Comparison of ENCODE assay signal across 12 cellular contexts in genomic region chr16:15855704-15856003, GRCh38. TPM values are rescaled to one million over a fixed set of nuclear protein-coding genes. Genes with fewer than 3 reads are reported as not detected.
DNase-seq lines count a peak whose midpoint lies in the region; ATAC-seq and TF ChIP-seq lines count a peak whose summit lies in the region.
"Had no signal": no experiment of that assay in that cellular context is flagged by ENCODE, and none has a peak within 500 bp of the region (broad histone marks: within the 10 kb centered on the region; RNA-seq: fewer than 3 reads in every experiment).

No MANE protein-coding gene starts in this region.

- H3K9me3 ChIP-seq in spleen = no peaks in the 10 kb centered on the region
- no peaks in the 10 kb centered on the region for H3K9me3 ChIP-seq in CD4-positive, alpha-beta T cell (ENCODE audit: control insufficient read depth, low read length)

- peaks cover 5 to 37% (median 23%) of the 10 kb centered on the region in 6 donors for H3K4me1 ChIP-seq in spleen

- H3K27ac ChIP-seq in spleen = peak overlapping the region in 4 of 8 donors; percentile 17 to 65 (median 38)
- H3K27ac ChIP-seq in CD4-positive, alpha-beta T cell (ENCODE audit: low read depth, low read length) = no peak overlapping the region
- H3K27ac ChIP-seq: epithelial cell of prostate had no signal

- POLR2A ChIA-PET in CD4-positive, alpha-beta T cell (lab: Charles Lee) = no interaction called here

- intact Hi-C loops in spleen (cut with DNase I; ENCODE audit: low total_unique reads) = no loop called here
- intact Hi-C loops in CD4-positive, alpha-beta T cell (cut with DNase I, micrococcal nuclease) = no loop called here

- H3K27me3 Mint-ChIP-seq in IgD-negative memory B cell = peaks cover 15% of the 10 kb centered on the region
- H3K27me3 Mint-ChIP-seq in CD4-positive, alpha-beta T cell = peaks cover 38% of the 10 kb centered on the region

- DNase-seq in spleen (no peak), NCI-H345 (lab: John Stamatoyannopoulos, UW) (no peak)
- DNase-seq in activated CD8-positive, alpha-beta memory T cell treated with anti-CD3 and anti-CD28 coated beads for 24 hours = no peak
- DNase-seq in CD4-positive, alpha-beta T cell = no peak
- DNase-seq: mammary epithelial cell, NCI-H2081 treated with DMSO at 0.1 percent for 48 hours had no signal

- CTCF ChIA-PET in CD4-positive, alpha-beta T cell (lab: Charles Lee) = no interaction called here

- no peak for TF ChIP-seq CTCF in spleen (IDR thresholded peaks at IDR 0.05 in 8 of 11, conservative IDR thresholded peaks at IDR 0.05 in 3 of 11)
- TF ChIP-seq CTCF in CD4-positive, alpha-beta T cell (IDR thresholded peaks at IDR 0.05) = no peak

- peak overlapping the region in 7 of 8 donors; percentile 1 to 65 (median 36) for H3K4me3 ChIP-seq in spleen

- H3K4me3 Mint-ChIP-seq in IgD-negative memory B cell = peak overlapping the region; percentile 20 to 89 (median 80)
- H3K4me3 Mint-ChIP-seq in CD4-positive, alpha-beta T cell = no peak overlapping the region

- peak; percentile 46 for ATAC-seq in GM18868 (IDR thresholded peaks at IDR 0.05; ENCODE audit: unreplicated experiment)
- peak; percentile 83 for ATAC-seq in GM21786 (IDR thresholded peaks at IDR 0.05; ENCODE audit: unreplicated experiment)
- ATAC-seq in HG03457 (IDR thresholded peaks at IDR 0.05; ENCODE audit: unreplicated experiment) = no peak
- no peak for ATAC-seq in CD4-positive, alpha-beta T cell (ENCODE audit: poor library complexity)

- no peaks in the 10 kb centered on the region for H3K36me3 ChIP-seq in spleen

- H3K36me3 Mint-ChIP-seq in IgD-negative memory B cell = no peaks in the 10 kb centered on the region
- no peaks in the 10 kb centered on the region for H3K36me3 Mint-ChIP-seq in CD4-positive, alpha-beta T cell (ENCODE audit: low read depth)

- H3K4me1 Mint-ChIP-seq in IgD-negative memory B cell = peaks cover 16 to 22% (median 19%) of the 10 kb centered on the region in 3 donors
- peaks cover 5% of the 10 kb centered on the region for H3K4me1 Mint-ChIP-seq in CD4-positive, alpha-beta T cell (ENCODE audit: low read depth)

- peaks cover 3 to 52% (median 24%) of the 10 kb centered on the region in 7 donors for H3K27me3 ChIP-seq in spleen (replicated peaks in 1 of 7)
- H3K27me3 ChIP-seq in CD4-positive, alpha-beta T cell (ENCODE audit: control insufficient read depth, insufficient read depth, low read length) = peaks cover 33% of the 10 kb centered on the region

- WGBS in spleen, 5 donors = 22 to 40% (median 37%) methylated on average over 5 of the region's 5 CpGs

- no peaks in the 10 kb centered on the region for H3K9me3 Mint-ChIP-seq in IgD-negative memory B cell
- H3K9me3 Mint-ChIP-seq in CD4-positive, alpha-beta T cell = no peaks in the 10 kb centered on the region

- peak overlapping the region in 1 of 3 donors; percentile 74 for H3K27ac Mint-ChIP-seq in IgD-negative memory B cell
- H3K27ac Mint-ChIP-seq in CD4-positive, alpha-beta T cell = no peak overlapping the region

- TF ChIP-seq POLR2A in spleen (IDR thresholded peaks at IDR 0.05) = no peak

RNA-seq across cellular contexts. Expression of gene MYH11, which starts 1.2 kb away (rescaled TPM):
- polyA plus RNA-seq in IgD-negative memory B cell = 3.9 TPM
- 100 to 1,000 TPM in 6 of 7 donors, 10 to 100 TPM in 1; 59.0 to 135 (median 114) TPM for total RNA-seq in spleen
- 10 to 100 TPM in 2 of 3 donors, 1 to 10 TPM in 1; 9.6 to 29.9 (median 23.3) TPM for polyA plus RNA-seq in spleen
- not detected for total RNA-seq in CD4-positive, alpha-beta T cell
- total RNA-seq: T-helper 2 cell treated with Interferon-gamma antibody and Interleukin-4, amounts not matched to agents 100 ng/mL and 5 ng/mL, for 36 hours had no signal
- polyA plus RNA-seq: mammary epithelial cell had no signal

RNA-seq across cellular contexts. Expression of gene CEP20, which starts 32.7 kb away (rescaled TPM):
- polyA plus RNA-seq in IgD-negative memory B cell (28.1 TPM), spleen (10 to 100 TPM; 14.7 to 24.7 (median 19.9) TPM)
- total RNA-seq in spleen = 10 to 100 TPM; 23.6 to 29.2 (median 27.1) TPM
- 10 to 100 TPM; 14.4 to 15.5 TPM for total RNA-seq in CD4-positive, alpha-beta T cell

Comparison
In these comparisons a context has a peak if more than half of its experiments do, and no peak if none do; other contexts are left out.
1. ATAC-seq: peak in GM18868 (single experiment) and GM21786 (single experiment); none in HG03457 (single experiment) and CD4-positive, alpha-beta T cell (single experiment).
2. RNA of gene MYH11, which starts 1.2 kb away (total RNA-seq): 59.0 to 135 TPM in spleen; not detected in CD4-positive, alpha-beta T cell; every median in the first group is over 10 times any median in the second.